Comparison of ENCODE assay signal across 8 cellular contexts in the genomic region with DNA sequence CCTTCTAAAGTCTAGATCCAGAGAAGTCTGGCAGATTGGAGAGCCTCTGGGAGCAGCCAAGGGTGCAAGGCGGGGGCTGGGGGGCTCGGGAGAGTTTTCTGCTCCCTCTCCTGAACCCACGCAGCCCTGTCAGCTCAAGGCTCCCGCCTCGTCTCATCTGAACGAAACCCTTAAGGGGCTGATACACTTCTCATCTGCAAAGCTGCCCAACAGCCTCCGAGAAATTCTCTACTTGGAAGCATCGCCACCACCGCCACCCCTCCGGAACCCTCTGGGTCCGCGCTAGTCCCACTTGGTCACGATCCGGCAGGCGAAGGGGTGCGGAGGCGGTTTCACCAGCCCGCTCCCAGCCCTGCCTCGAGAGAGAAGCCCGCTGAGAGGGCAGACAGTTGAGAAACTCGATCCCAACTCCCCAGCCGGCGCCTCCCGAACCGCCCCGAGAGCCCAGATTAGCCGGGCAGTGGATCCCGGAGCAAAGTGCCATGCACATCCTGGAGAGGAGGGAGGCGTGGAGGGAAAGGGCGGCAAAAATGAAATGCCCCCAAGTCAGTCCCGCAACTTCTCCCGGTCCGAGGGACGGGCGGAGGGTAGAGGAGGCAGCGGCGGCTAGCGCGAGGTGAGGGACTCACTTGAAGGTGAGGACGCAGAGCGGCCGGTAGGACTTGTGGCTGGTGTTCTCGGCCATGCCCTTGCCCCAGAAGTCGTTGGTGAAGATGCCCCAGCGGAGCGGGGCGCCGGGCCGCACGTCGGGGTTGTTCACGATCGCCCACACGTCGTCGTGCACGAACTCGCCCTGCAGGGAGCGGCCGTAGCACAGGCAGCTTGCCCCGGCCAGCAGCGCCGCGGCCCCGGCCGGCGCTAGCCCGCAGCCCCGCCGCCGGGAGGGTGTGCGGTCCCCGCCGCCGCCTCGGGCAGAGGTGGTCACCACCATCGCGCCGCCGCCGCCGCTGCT. TPM values are rescaled to one million over a fixed set of nuclear protein-coding genes. Genes with fewer than 3 reads are reported as not detected.
A peak's percentile ranks its signal among the peaks of the same experiment; 100 is the strongest.
DNase-seq lines count a peak whose midpoint lies in the region; ATAC-seq and TF ChIP-seq lines count a peak whose summit lies in the region.

No MANE protein-coding gene starts in this region.

- TF ChIP-seq CTCF in coronary artery (IDR thresholded peaks at IDR 0.05) (no peak), lower lobe of right lung (IDR thresholded peaks at IDR 0.05) (no peak), testis (IDR thresholded peaks at IDR 0.05) (no peak)

- peak; percentile 54 to 60 for ATAC-seq in lower lobe of right lung
- ATAC-seq in GM21723 (IDR thresholded peaks at IDR 0.05; ENCODE audit: unreplicated experiment): no peak
- no peak for ATAC-seq in GM18867 (IDR thresholded peaks at IDR 0.05; ENCODE audit: unreplicated experiment)

- H3K4me1 ChIP-seq in lower lobe of right lung (peaks cover 22% of the 10 kb centered on the region), testis (peaks cover 12% of the 10 kb centered on the region)

- DNase-seq in ELF-1 (ENCODE audit: low read depth, low spot score) (peak; percentile 68), H7 (peak; percentile 73), NCI-H2171 treated with DMSO at 0.1 percent for 48 hours (lab: John Stamatoyannopoulos, UW) (peak; percentile 56), coronary artery (ENCODE audit: low spot score) (peak; percentile 84), lower lobe of right lung (peak; percentile 53), testis (peak; percentile 42)

- H3K36me3 ChIP-seq in H7 (replicated peaks; ENCODE audit: control insufficient read depth, insufficient read depth, low read length): no peaks in the 10 kb centered on the region
- no peaks in the 10 kb centered on the region for H3K36me3 ChIP-seq in lower lobe of right lung
- H3K36me3 ChIP-seq in testis (ENCODE audit: low read depth, missing control alignments): no peaks in the 10 kb centered on the region

- intact Hi-C loops in lower lobe of right lung (cut with DNase I): no loop called here
- intact Hi-C loops in testis (cut with DNase I; ENCODE audit: low total_unique reads): no loop called here

- H3K4me3 ChIP-seq in H7 (ENCODE audit: insufficient read depth, low read depth, low read length): peak overlapping the region; percentile 72
- peak overlapping the region; percentile 90 for H3K4me3 ChIP-seq in coronary artery
- H3K4me3 ChIP-seq in lower lobe of right lung: peak overlapping the region; percentile 70
- peak overlapping the region; percentile 80 to 84 for H3K4me3 ChIP-seq in testis

- peak overlapping the region; percentile 84 to 86 for H3K27ac ChIP-seq in coronary artery
- peak overlapping the region; percentile 65 for H3K27ac ChIP-seq in lower lobe of right lung
- H3K27ac ChIP-seq in testis: peak overlapping the region; percentile 87 to 88

- H3K9me3 ChIP-seq in lower lobe of right lung: no peaks in the 10 kb centered on the region
- H3K9me3 ChIP-seq in testis: no peaks in the 10 kb centered on the region

- H3K27me3 ChIP-seq in H7 (ENCODE audit: control insufficient read depth, insufficient read depth, low read length) (peaks cover 17% of the 10 kb centered on the region), lower lobe of right lung (ENCODE audit: low read depth) (peaks cover 13% of the 10 kb centered on the region), testis (no peaks in the 10 kb centered on the region)

- WGBS in testis, 2 donors: 1 to 2% methylated on average over 27 to 60 of the region's 82 CpGs

- TF ChIP-seq POLR2A in testis (IDR thresholded peaks at IDR 0.05): no peak

RNA-seq across cellular contexts. Expression of gene TMTC1, which starts 0.6 kb away (rescaled TPM):
- 8.8 and 11.6 TPM in 2 replicates for total RNA-seq in H7 (2014; rRNA removed; shearing (Covaris generic))
- 24.8 TPM for total RNA-seq in lower lobe of right lung
- 10 to 100 TPM; 11.5 to 13.6 TPM for total RNA-seq in testis
- 8.4 TPM for polyA plus RNA-seq in testis (ENCODE audit: insufficient read depth, low read depth, low replicate concordance)

Comparison
In these comparisons a context has a peak if more than half of its experiments do, and no peak if none do; other contexts are left out.
1. ATAC-seq: peak in lower lobe of right lung (2 of 2); none in GM21723 (single experiment) and GM18867 (single experiment).
2. Peak in every context shown above with its lines, with median percentiles within 50 percentile points of each other: DNase-seq, H3K4me3 ChIP-seq and H3K27ac ChIP-seq.